5 cellular contexts compared by ENCODE assay signal in genomic region chr15:23354448-23354847, GRCh38. TPM values are rescaled to one million over a fixed set of nuclear protein-coding genes. Genes with fewer than 3 reads are reported as not detected.
"Had no signal": no experiment of that assay in that cellular context is flagged by ENCODE, and none has a peak within 500 bp of the region (broad histone marks: within the 10 kb centered on the region; RNA-seq: fewer than 3 reads in every experiment).

A gene with protein sequence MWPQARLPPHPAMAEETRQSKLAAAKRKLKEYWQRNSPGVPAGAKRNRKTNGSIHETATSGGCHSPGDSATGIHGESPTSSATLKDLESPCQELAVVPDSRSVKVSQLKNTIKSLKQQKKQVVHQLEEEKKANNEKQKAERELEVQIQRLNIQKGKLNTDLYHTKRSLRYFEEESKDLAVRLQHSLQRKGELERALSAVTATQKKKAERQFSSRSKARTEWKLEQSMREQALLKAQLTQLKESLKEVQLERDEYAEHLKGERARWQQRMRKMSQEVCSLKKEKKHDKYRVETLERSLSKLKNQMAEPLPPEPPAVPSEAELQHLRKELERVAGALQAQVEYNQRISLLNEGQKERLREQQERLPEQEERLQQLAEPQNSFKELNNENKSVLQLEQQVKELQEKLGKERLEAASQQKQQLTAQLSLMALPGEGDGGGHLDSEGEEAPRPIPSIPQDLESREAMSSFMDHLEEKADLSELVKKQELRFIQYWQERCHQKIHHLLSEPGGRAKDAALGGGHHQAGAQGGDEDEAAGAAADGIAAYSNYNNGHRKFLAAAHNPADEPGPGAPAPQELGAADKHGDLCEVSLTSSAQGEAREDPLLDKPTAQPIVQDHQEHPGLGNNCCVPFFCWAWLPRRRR (plus strand): TSS chr15:23354748. CDS start chr15:23354810, 62 bp downstream.

RNA-seq across cellular contexts. Expression of the gene that starts here (rescaled TPM):
- total RNA-seq: dermis blood vessel endothelial cell, dermis microvascular lymphatic vessel endothelial cell, epithelial cell of proximal tubule, frontal cortex had no signal
- polyA plus RNA-seq: foreskin keratinocyte had no signal
